Comparison of ENCODE assay signal across 1 cellular context in the genomic region with DNA sequence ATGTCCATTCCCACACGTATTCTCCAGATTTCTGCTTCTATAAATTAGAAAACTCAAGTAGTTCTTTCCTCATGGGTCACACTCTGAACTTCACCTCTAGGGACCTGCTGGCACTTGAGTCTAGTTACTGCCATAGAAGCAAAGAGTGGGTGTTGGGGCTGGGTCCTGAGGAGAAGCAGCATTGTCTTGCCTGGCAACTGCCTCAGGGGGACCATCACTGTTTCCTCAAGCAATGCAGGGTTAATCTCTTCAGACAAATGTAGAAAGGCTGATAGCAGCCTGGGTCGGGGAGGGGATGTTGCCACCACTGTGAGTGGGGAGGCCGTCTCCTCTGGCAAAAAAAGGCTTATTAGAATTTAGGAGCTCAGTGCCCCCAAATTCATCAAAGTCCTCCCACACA.
TF ChIP-seq lines count a peak whose summit lies in the region.

No MANE protein-coding gene starts in this region.

TF ChIP-seq in WTC11, 78 proteins besides CTCF, POLR2A, EP300 and RAD21 (continued from another document):
- no peak for TF ChIP-seq PRDM15 (CRISPR knock-in tag; IDR thresholded peaks at IDR 0.05)
- TF ChIP-seq, protein P1, sequence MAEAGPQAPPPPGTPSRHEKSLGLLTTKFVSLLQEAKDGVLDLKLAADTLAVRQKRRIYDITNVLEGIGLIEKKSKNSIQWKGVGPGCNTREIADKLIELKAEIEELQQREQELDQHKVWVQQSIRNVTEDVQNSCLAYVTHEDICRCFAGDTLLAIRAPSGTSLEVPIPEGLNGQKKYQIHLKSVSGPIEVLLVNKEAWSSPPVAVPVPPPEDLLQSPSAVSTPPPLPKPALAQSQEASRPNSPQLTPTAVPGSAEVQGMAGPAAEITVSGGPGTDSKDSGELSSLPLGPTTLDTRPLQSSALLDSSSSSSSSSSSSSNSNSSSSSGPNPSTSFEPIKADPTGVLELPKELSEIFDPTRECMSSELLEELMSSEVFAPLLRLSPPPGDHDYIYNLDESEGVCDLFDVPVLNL (CRISPR knock-in tag; IDR thresholded peaks at IDR 0.05; ENCODE audit: borderline replicate concordance, low read depth), result no peak
- no peak for TF ChIP-seq GTF2I (CRISPR knock-in tag; conservative IDR thresholded peaks at IDR 0.05)
- no peak for TF ChIP-seq SMAD4 (CRISPR knock-in tag; IDR thresholded peaks at IDR 0.05)
